9 cellular contexts compared by ENCODE assay signal in the genomic region with DNA sequence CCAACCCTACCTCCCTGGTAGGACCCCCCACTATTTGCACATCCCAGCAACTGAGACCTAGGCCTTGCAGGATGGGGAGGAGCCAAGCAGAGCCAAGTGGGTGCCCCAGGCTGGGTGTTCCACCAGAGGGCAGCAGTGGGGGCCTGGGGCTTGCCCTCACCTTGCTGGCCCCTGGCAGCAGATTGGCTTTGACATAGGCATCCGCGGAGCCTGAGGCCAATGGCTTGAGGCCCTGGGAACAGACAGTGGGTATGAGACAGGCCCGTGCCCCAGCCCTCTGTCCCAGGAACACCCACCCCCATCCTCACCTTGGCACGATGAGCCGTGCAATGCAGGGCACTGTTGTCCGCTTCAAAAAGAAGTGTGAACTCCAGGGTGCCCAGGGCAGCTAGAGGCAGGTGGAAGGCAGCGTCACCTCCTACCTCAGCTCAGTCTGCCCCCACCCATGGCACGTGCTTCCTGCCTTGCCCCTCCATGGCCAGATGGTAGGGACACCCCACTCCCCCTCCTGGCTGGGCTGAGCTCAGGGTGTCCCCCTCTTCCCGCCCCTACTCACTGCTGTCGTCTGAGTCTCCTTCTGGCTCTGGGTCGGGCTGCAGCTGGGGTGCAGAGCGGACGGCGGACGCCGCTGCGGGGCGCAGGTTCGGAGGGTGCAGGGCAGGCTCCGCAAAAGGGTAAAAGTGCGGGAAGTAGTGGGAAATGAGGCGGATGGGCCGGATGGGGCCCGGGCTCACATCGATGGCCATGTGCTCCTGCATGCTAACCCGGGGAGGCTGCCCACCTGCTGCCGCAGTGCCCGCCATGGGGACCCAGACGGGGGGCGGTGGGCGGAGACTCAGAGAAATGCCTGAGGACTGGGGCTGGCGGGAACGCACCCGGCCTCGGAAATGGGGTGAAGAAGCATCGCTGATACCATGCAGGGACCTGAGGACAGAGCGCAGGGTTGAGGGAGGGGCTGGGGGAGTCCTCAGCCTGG. TPM values are rescaled to one million over a fixed set of nuclear protein-coding genes. Genes with fewer than 3 reads are reported as not detected.
DNase-seq lines count a peak whose midpoint lies in the region; ATAC-seq and TF ChIP-seq lines count a peak whose summit lies in the region.
"Had no signal": no experiment of that assay in that cellular context is flagged by ENCODE, and none has a peak within 500 bp of the region (broad histone marks: within the 10 kb centered on the region; RNA-seq: fewer than 3 reads in every experiment).

No MANE protein-coding gene starts in this region.

- no peak overlapping the region for H3K27ac Mint-ChIP-seq in brain

- H3K36me3 Mint-ChIP-seq in brain, result peaks cover 9% of the 10 kb centered on the region

- no peak overlapping the region for H3K4me3 Mint-ChIP-seq in brain

- ATAC-seq in lung (ENCODE audit: insufficient read depth, low FRiP score) (peak; percentile 48), GM21619 (IDR thresholded peaks at IDR 0.05; ENCODE audit: unreplicated experiment) (no peak), GM18505 (IDR thresholded peaks at IDR 0.05; ENCODE audit: unreplicated experiment) (no peak)

- H3K27me3 Mint-ChIP-seq in brain, result peaks cover 13% of the 10 kb centered on the region

- H3K27me3 ChIP-seq in lung (ENCODE audit: control insufficient read depth, insufficient read depth), result no peaks in the 10 kb centered on the region

- H3K4me1 ChIP-seq in lung (ENCODE audit: control insufficient read depth in 2 of 2, insufficient read depth in 2 of 2, low read length in 2 of 2), result peaks cover 0 to 7% of the 10 kb centered on the region in 2 donors

- H3K4me3 ChIP-seq in HFF-Myc (replicated peaks; ENCODE audit: low read depth, low read length), result no peak overlapping the region
- no peak overlapping the region for H3K4me3 ChIP-seq in lung

- no peak overlapping the region for H3K27ac ChIP-seq in lung (ENCODE audit: low read depth in 1 of 2, low read length in 1 of 2)

- H3K9me3 Mint-ChIP-seq in brain, result peaks cover 0 to 12% (median 5%) of the 10 kb centered on the region in 5 experiments

- no peak for TF ChIP-seq POLR2A in GM18505 (IDR thresholded peaks at IDR 0.05; ENCODE audit: borderline replicate concordance, extremely low read depth, insufficient read depth, insufficient read length)

- H3K4me1 Mint-ChIP-seq in brain, result peaks cover 29% of the 10 kb centered on the region

- peak; percentile 26 for DNase-seq in CD1c-positive myeloid dendritic cell (ENCODE audit: extremely low spot score)
- DNase-seq in HFF-Myc (ENCODE audit: extremely low read depth, low read depth), result no peak
- DNase-seq in SKM-1 treated with dmso at 0.1 percent for 144 hours (lab: John Stamatoyannopoulos, UW; ENCODE audit: unreplicated experiment), result peak; percentile 44
- DNase-seq in lung (ENCODE audit: low spot score), result no peak
- DNase-seq in NCI-H1930 (lab: John Stamatoyannopoulos, UW), result no peak

- no peaks in the 10 kb centered on the region for H3K9me3 ChIP-seq in lung (ENCODE audit: control insufficient read depth in 2 of 2, insufficient read depth in 1 of 2, low read length in 1 of 2)

- TF ChIP-seq CTCF in HFF-Myc (IDR thresholded peaks at IDR 0.05; ENCODE audit: low read depth, low read length, missing control alignments) (peak; percentile 60), brain (conservative IDR thresholded peaks at IDR 0.05) (peak; percentile 18 to 43), lung (IDR thresholded peaks at IDR 0.05; ENCODE audit: control extremely low read depth, extremely low read depth) (no peak)

- peaks cover 0 to 21% of the 10 kb centered on the region in 2 donors for H3K36me3 ChIP-seq in lung (ENCODE audit: control insufficient read depth in 2 of 2, insufficient read depth in 2 of 2, low read length in 2 of 2)

- 38 to 43% methylated on average over 33 to 37 of the region's 37 CpGs for WGBS in lung, 2 donors

RNA-seq across cellular contexts. Expression of a gene that starts 9.0 kb away (rescaled TPM):
- polyA plus RNA-seq in brain (ENCODE audit: insufficient read depth, low read depth, low replicate concordance) (237 TPM), lung (100 to 1,000 TPM; 113 to 137 TPM)
- total RNA-seq in lung, result 100 to 1,000 TPM; 144 to 191 TPM

RNA-seq across cellular contexts. Expression of a gene that starts 14.0 kb away (rescaled TPM):
- polyA plus RNA-seq in brain (ENCODE audit: insufficient read depth, low read depth, low replicate concordance) (5.2 TPM), lung (10 to 100 TPM; 12.1 to 22.3 TPM)
- 10 to 100 TPM in 1 of 2 donors, 1 to 10 TPM in 1; 6.3 to 19.9 TPM for total RNA-seq in lung
- polyA plus RNA-seq: neural cell had no signal

RNA-seq across cellular contexts. Expression of a gene that starts 23.8 kb away (rescaled TPM):
- not detected for polyA plus RNA-seq in brain (ENCODE audit: insufficient read depth, low read depth, low replicate concordance)
- not detected for total RNA-seq in lung
- not detected for polyA plus RNA-seq in lung
- polyA plus RNA-seq: neural cell had no signal

RNA-seq across cellular contexts. Expression of a gene that starts 32.1 kb away (rescaled TPM):
- polyA plus RNA-seq in brain (ENCODE audit: insufficient read depth, low read depth, low replicate concordance), result 752 TPM
- 100 to 1,000 TPM; 632 to 928 TPM for total RNA-seq in lung
- polyA plus RNA-seq in lung, result 1,000 to 10,000 TPM; 1,119 to 2,206 TPM

RNA-seq across cellular contexts. Expression of a gene that starts 34.8 kb away (rescaled TPM):
- polyA plus RNA-seq in brain (ENCODE audit: insufficient read depth, low read depth, low replicate concordance), result 3.0 TPM
- under 1 TPM in 1 of 2 donors, not detected in 1; 0.58 TPM for total RNA-seq in lung
- under 1 TPM; 0.42 to 0.73 TPM for polyA plus RNA-seq in lung
- polyA plus RNA-seq: neural cell had no signal

Comparison
In these comparisons a context has a peak if more than half of its experiments do, and no peak if none do; other contexts are left out.
1. DNase-seq: peak in CD1c-positive myeloid dendritic cell (single experiment) and SKM-1 treated with dmso at 0.1 percent for 144 hours (single experiment); none in HFF-Myc (single experiment), lung (single experiment) and NCI-H1930 (0 of 2).